Comparison of ENCODE assay signal across 12 cellular contexts in the genomic region with DNA sequence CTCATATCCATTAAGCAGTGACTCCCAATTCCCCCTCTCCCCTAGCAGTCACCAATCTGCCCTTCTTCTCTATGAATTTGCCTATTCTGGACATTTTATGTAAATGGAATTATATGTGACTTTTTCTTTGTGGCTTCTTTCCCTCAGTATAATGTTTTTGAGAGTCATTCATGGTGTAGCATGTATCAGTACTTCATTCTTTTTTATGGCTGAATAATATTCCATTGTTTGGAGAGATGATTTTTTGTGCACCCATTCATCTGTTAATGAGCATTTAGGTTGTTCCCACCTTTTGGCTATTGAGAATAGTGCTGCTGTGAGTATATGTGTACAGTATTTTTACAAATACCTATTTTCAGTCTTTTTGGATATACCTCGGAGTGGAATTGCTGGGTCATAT. TPM values are rescaled to one million over a fixed set of nuclear protein-coding genes. Genes with fewer than 3 reads are reported as not detected.
"Had no signal": no experiment of that assay in that cellular context is flagged by ENCODE, and none has a peak within 500 bp of the region (broad histone marks: within the 10 kb centered on the region; RNA-seq: fewer than 3 reads in every experiment).

No MANE protein-coding gene starts in this region.

- H3K27ac Mint-ChIP-seq: GM23338, H9, HFFc6 had no signal

- H3K4me1 Mint-ChIP-seq: GM23338, H9 had no signal

- H2AFZ ChIP-seq: GM23248, GM23338 had no signal

- ATAC-seq: GM23338, HCT116 had no signal

- FAIRE-seq: H1, H54 had no signal

- H3K4me3 ChIP-seq: GM23248, GM23338, HAP-1 had no signal

- H3K27ac ChIP-seq: GM23248 had no signal

- H3K4me2 ChIP-seq: GM23338 had no signal

- H3K9me3 Mint-ChIP-seq: GM23338, H9, HFFc6 had no signal

- H3K9me3 ChIP-seq: HAP-1 had no signal

- DNase-seq: GM23248, GOT3, H7, H9, HCEC 1CT, HFFc6 had no signal

- H3K9ac ChIP-seq: GM23248 had no signal

- H3K4me3 Mint-ChIP-seq: GM23338, H9, HFFc6 had no signal

- H3K4me1 ChIP-seq: HAP-1 had no signal

RNA-seq across cellular contexts. Expression of gene PLA2G2E, which starts 21.8 kb away (rescaled TPM):
- total RNA-seq: GM23248, GM23338, H1, H4, H7, H9, HFFc6 had no signal
- polyA plus RNA-seq: GM23248, GM23338, H1 had no signal
